22 cellular contexts compared by ENCODE assay signal in the genomic region with DNA sequence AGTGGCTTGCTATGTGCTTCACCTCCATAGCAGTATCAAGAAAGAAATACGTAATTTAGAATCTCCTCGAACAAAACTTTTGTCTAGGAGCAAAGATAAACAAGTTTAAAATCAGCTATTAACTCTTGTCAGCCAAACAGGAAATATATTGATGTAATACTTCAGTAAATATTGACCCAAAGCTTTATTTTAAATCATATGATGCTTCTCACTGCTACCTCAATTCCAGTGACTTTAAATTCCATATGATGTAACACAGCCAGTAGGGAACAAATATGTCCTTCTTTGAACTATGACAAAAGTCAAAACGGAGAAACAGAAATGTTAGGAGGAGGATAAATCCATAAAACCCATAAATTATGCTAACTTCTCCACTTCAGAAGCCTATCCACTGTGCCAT. TPM values are rescaled to one million over a fixed set of nuclear protein-coding genes. Genes with fewer than 3 reads are reported as not detected.
A peak's percentile ranks its signal among the peaks of the same experiment; 100 is the strongest.
DNase-seq lines count a peak whose midpoint lies in the region; ATAC-seq and TF ChIP-seq lines count a peak whose summit lies in the region.
"Had no signal": no experiment of that assay in that cellular context is flagged by ENCODE, and none has a peak within 500 bp of the region (broad histone marks: within the 10 kb centered on the region; RNA-seq: fewer than 3 reads in every experiment).

No MANE protein-coding gene starts in this region.

- H3K4me3 Mint-ChIP-seq in CD4-positive, CD25-positive, alpha-beta regulatory T cell = peak overlapping the region in 1 of 4 donors; percentile 26
- H3K4me3 Mint-ChIP-seq in WTC11 = no peak overlapping the region
- H3K4me3 Mint-ChIP-seq: B cell had no signal

- H3K4me3 ChIP-seq in CD4-positive, CD25-positive, alpha-beta regulatory T cell (ENCODE audit: low read depth, low read length) = peak overlapping the region; percentile 16
- H3K4me3 ChIP-seq in KMS-11 (IDR thresholded peaks at IDR 0.05; ENCODE audit: insufficient read depth, low read depth, low read length) (no peak overlapping the region), prostate gland (no peak overlapping the region)
- H3K4me3 ChIP-seq: K562, PC-9 had no signal

- POLR2A ChIA-PET in WTC11 (lab: Charles Lee) = no interaction called here

- no peak overlapping the region for H3K9ac ChIP-seq in KMS-11

- WGBS in prostate gland = 44% methylated on average over 3 of the region's 3 CpGs

- H3K4me2 ChIP-seq in KMS-11 = peak overlapping the region; percentile 85
- H3K4me2 ChIP-seq: PC-9 had no signal

- peaks cover 0 to 2% (median 0%) of the 10 kb centered on the region in 7 donors for H3K9me3 Mint-ChIP-seq in CD4-positive, CD25-positive, alpha-beta regulatory T cell
- H3K9me3 Mint-ChIP-seq in WTC11 = no peaks in the 10 kb centered on the region
- H3K9me3 Mint-ChIP-seq: CD8-positive, alpha-beta memory T cell; T-cell had no signal

- TF ChIP-seq CTCF in KMS-11 (conservative IDR thresholded peaks at IDR 0.05; ENCODE audit: low read depth, low read length) = no peak
- no peak for TF ChIP-seq CTCF in WTC11 (IDR thresholded peaks at IDR 0.05)
- no peak for TF ChIP-seq CTCF in prostate gland (IDR thresholded peaks at IDR 0.05)

- H3K4me1 ChIP-seq in CD4-positive, CD25-positive, alpha-beta regulatory T cell (ENCODE audit: control insufficient read depth, insufficient read depth, low read length, poor library complexity, severe bottlenecking) = peaks cover 26% of the 10 kb centered on the region
- peaks cover 53% of the 10 kb centered on the region for H3K4me1 ChIP-seq in KMS-11 (ENCODE audit: low read depth, poor library complexity, severe bottlenecking)
- H3K4me1 ChIP-seq in prostate gland (replicated peaks) = no peaks in the 10 kb centered on the region

- no peaks in the 10 kb centered on the region for H3K9me3 ChIP-seq in CD4-positive, CD25-positive, alpha-beta regulatory T cell (ENCODE audit: control insufficient read depth in 2 of 2, low read length in 2 of 2)
- H3K9me3 ChIP-seq in prostate gland = no peaks in the 10 kb centered on the region

- no peak for DNase-seq in CD4-positive, CD25-positive, alpha-beta regulatory T cell
- DNase-seq in WTC11 (ENCODE audit: low spot score) (no peak), prostate gland (ENCODE audit: low spot score) (no peak), NCI-H526 (lab: John Stamatoyannopoulos, UW) (no peak), NCI-H82 (lab: John Stamatoyannopoulos, UW) (no peak), RPMI8226 (no peak)
- DNase-seq: CD8-positive, alpha-beta memory T cell; DMS 273 treated with DMSO at 0.1 percent for 48 hours; DND-41; NCI-H1092; NCI-H1436; NCI-H187 treated with DMSO at 0.1 percent for 48 hours; NCI-H2171 treated with DMSO at 0.1 percent for 48 hours; NCI-H774; PC-9; SHP77; T-cell had no signal

- no peak for TF ChIP-seq POLR2A in prostate gland (IDR thresholded peaks at IDR 0.05)

- intact Hi-C loops in prostate gland (cut with DNase I) = no loop called here

- H3K79me2 ChIP-seq in KMS-11 (ENCODE audit: insufficient read depth, low read depth) = peaks cover 69% of the 10 kb centered on the region

- ATAC-seq in CD4-positive, CD25-positive, alpha-beta regulatory T cell (ENCODE audit: low read depth in 2 of 2) = no peak
- no peak for ATAC-seq in WTC11
- ATAC-seq: HCT116, K562, T-cell had no signal

- no peaks in the 10 kb centered on the region for H3K27me3 Mint-ChIP-seq in CD4-positive, CD25-positive, alpha-beta regulatory T cell
- peaks cover 1% of the 10 kb centered on the region; the same call in 1 of the 2 replicates for H3K27me3 Mint-ChIP-seq in WTC11 (ENCODE audit: low read depth)
- H3K27me3 Mint-ChIP-seq: B cell; CD8-positive, alpha-beta memory T cell; T-cell had no signal

- peaks cover 42 to 75% (median 67%) of the 10 kb centered on the region in 4 donors for H3K4me1 Mint-ChIP-seq in CD4-positive, CD25-positive, alpha-beta regulatory T cell
- peaks cover 5% of the 10 kb centered on the region for H3K4me1 Mint-ChIP-seq in WTC11

- H2AFZ ChIP-seq in KMS-11 (ENCODE audit: low read depth) = no peak overlapping the region
- H2AFZ ChIP-seq: PC-9 had no signal

- H3K27me3 ChIP-seq in CD4-positive, CD25-positive, alpha-beta regulatory T cell (ENCODE audit: control insufficient read depth, insufficient read depth, low read length) = no peaks in the 10 kb centered on the region
- H3K27me3 ChIP-seq in KMS-11 (ENCODE audit: insufficient read depth, low read depth) (no peaks in the 10 kb centered on the region), prostate gland (replicated peaks; ENCODE audit: insufficient read depth) (no peaks in the 10 kb centered on the region)

- no peaks in the 10 kb centered on the region for H4K20me1 ChIP-seq in KMS-11 (ENCODE audit: insufficient read depth)

- no peak overlapping the region for H3K27ac ChIP-seq in CD4-positive, CD25-positive, alpha-beta regulatory T cell (ENCODE audit: insufficient read depth, low read length, poor library complexity, severe bottlenecking)
- H3K27ac ChIP-seq in KMS-11 = peak overlapping the region; percentile 95
- H3K27ac ChIP-seq in prostate gland = peak overlapping the region; percentile 49 to 58
- H3K27ac ChIP-seq: C4-2B, PC-9 had no signal

- peaks cover 73% of the 10 kb centered on the region for H3K36me3 ChIP-seq in CD4-positive, CD25-positive, alpha-beta regulatory T cell (ENCODE audit: control insufficient read depth, insufficient read depth, low read length)
- H3K36me3 ChIP-seq in KMS-11 (ENCODE audit: insufficient read depth) = peaks cover 7% of the 10 kb centered on the region; the same call in 1 of the 2 replicates
- H3K36me3 ChIP-seq in prostate gland = no peaks in the 10 kb centered on the region

- CTCF ChIA-PET in WTC11 (lab: Charles Lee) = no interaction called here

- H3K27ac Mint-ChIP-seq in CD4-positive, CD25-positive, alpha-beta regulatory T cell = no peak overlapping the region
- no peak overlapping the region for H3K27ac Mint-ChIP-seq in WTC11
- H3K27ac Mint-ChIP-seq: B cell had no signal

- peaks cover 49% of the 10 kb centered on the region for H3K36me3 Mint-ChIP-seq in CD4-positive, CD25-positive, alpha-beta regulatory T cell
- H3K36me3 Mint-ChIP-seq in WTC11 = peaks cover 6% of the 10 kb centered on the region

TF ChIP-seq in WTC11, 78 proteins besides CTCF, POLR2A, EP300 and RAD21:
- TF ChIP-seq GABPB1 (CRISPR knock-in tag; IDR thresholded peaks at IDR 0.05) = peak; percentile 63; the same call in 1 of the 2 replicates
- TF ChIP-seq, protein P1, sequence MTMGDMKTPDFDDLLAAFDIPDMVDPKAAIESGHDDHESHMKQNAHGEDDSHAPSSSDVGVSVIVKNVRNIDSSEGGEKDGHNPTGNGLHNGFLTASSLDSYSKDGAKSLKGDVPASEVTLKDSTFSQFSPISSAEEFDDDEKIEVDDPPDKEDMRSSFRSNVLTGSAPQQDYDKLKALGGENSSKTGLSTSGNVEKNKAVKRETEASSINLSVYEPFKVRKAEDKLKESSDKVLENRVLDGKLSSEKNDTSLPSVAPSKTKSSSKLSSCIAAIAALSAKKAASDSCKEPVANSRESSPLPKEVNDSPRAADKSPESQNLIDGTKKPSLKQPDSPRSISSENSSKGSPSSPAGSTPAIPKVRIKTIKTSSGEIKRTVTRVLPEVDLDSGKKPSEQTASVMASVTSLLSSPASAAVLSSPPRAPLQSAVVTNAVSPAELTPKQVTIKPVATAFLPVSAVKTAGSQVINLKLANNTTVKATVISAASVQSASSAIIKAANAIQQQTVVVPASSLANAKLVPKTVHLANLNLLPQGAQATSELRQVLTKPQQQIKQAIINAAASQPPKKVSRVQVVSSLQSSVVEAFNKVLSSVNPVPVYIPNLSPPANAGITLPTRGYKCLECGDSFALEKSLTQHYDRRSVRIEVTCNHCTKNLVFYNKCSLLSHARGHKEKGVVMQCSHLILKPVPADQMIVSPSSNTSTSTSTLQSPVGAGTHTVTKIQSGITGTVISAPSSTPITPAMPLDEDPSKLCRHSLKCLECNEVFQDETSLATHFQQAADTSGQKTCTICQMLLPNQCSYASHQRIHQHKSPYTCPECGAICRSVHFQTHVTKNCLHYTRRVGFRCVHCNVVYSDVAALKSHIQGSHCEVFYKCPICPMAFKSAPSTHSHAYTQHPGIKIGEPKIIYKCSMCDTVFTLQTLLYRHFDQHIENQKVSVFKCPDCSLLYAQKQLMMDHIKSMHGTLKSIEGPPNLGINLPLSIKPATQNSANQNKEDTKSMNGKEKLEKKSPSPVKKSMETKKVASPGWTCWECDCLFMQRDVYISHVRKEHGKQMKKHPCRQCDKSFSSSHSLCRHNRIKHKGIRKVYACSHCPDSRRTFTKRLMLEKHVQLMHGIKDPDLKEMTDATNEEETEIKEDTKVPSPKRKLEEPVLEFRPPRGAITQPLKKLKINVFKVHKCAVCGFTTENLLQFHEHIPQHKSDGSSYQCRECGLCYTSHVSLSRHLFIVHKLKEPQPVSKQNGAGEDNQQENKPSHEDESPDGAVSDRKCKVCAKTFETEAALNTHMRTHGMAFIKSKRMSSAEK (CRISPR knock-in tag; IDR thresholded peaks at IDR 0.05; ENCODE audit: borderline replicate concordance) = no peak

RNA-seq across cellular contexts. Expression of a gene that starts 7.2 kb away (rescaled TPM):
- 79.3 TPM for total RNA-seq in CD4-positive, CD25-positive, alpha-beta regulatory T cell
- 1 to 10 TPM; 2.7 to 6.0 (median 3.9) TPM for polyA plus RNA-seq in CD4-positive, CD25-positive, alpha-beta regulatory T cell
- 6.8 to 9.0 TPM (median 8.0 TPM) in 3 replicates for total RNA-seq in WTC11 (2021)
- 10 to 100 TPM; 40.8 to 41.9 TPM for total RNA-seq in prostate gland

RNA-seq across cellular contexts. Expression of a gene that starts 53.3 kb away (rescaled TPM):
- 75.5 TPM for total RNA-seq in CD4-positive, CD25-positive, alpha-beta regulatory T cell
- polyA plus RNA-seq in CD4-positive, CD25-positive, alpha-beta regulatory T cell = 10 to 100 TPM; 67.5 to 85.2 (median 81.3) TPM
- 21.3 to 22.7 TPM (median 22.7 TPM) in 3 replicates for total RNA-seq in WTC11 (2021)
- 100 to 1,000 TPM; 109 to 126 TPM for total RNA-seq in prostate gland
